Comparison of ENCODE assay signal across 1 cellular context in genomic region chr19:45630463-45630862, GRCh38.
TF ChIP-seq lines count a peak whose summit lies in the region.

No MANE protein-coding gene starts in this region.

TF ChIP-seq in HEK293, 187 proteins besides CTCF, POLR2A, EP300 and RAD21 (continued from another document and continues in another):
- TF ChIP-seq ZBTB6 (tag by site-specific recombination; IDR thresholded peaks at IDR 0.05): no peak
- no peak for TF ChIP-seq ZNF114 (tag by site-specific recombination; IDR thresholded peaks at IDR 0.05)
- no peak for TF ChIP-seq ZNF416 (tag by site-specific recombination; IDR thresholded peaks at IDR 0.05)
- TF ChIP-seq ZNF221 (tag by site-specific recombination; IDR thresholded peaks at IDR 0.05; ENCODE audit: borderline replicate concordance): no peak
- no peak for TF ChIP-seq OVOL3 (tag by site-specific recombination; IDR thresholded peaks at IDR 0.05)
- no peak for TF ChIP-seq ZNF670 (tag by site-specific recombination; IDR thresholded peaks at IDR 0.05; ENCODE audit: low read depth)
- no peak for TF ChIP-seq SALL2 (tag by site-specific recombination; IDR thresholded peaks at IDR 0.05; ENCODE audit: borderline replicate concordance)
- TF ChIP-seq HOXC10 (CRISPR knock-in tag; IDR thresholded peaks at IDR 0.05): no peak
- no peak for TF ChIP-seq MZF1 (tag by site-specific recombination; IDR thresholded peaks at IDR 0.05; ENCODE audit: borderline replicate concordance)
- no peak for TF ChIP-seq ZNF626 (tag by site-specific recombination; IDR thresholded peaks at IDR 0.05)
- no peak for TF ChIP-seq ZNF549 (tag by site-specific recombination; IDR thresholded peaks at IDR 0.05)
- no peak for TF ChIP-seq MEIS1 (CRISPR knock-in tag; IDR thresholded peaks at IDR 0.05; ENCODE audit: borderline replicate concordance)
- TF ChIP-seq ZNF645 (tag by site-specific recombination; IDR thresholded peaks at IDR 0.05): no peak
- TF ChIP-seq ZNF280D (tag by site-specific recombination; IDR thresholded peaks at IDR 0.05): no peak
- TF ChIP-seq ZBTB11 (tag by site-specific recombination; conservative IDR thresholded peaks at IDR 0.05; ENCODE audit: low read depth): no peak
- TF ChIP-seq ZIC2 (tag by site-specific recombination; IDR thresholded peaks at IDR 0.05): no peak
- TF ChIP-seq PRDM10 (tag by site-specific recombination; IDR thresholded peaks at IDR 0.05): peak; percentile 88
- TF ChIP-seq ZBTB44 (tag by site-specific recombination; IDR thresholded peaks at IDR 0.05): 0 out of 2 replicates have a peak, but pooled peaks have one; percentile 60
- TF ChIP-seq ZNF600 (tag by site-specific recombination; IDR thresholded peaks at IDR 0.05): no peak
- TF ChIP-seq TSHZ1 (tag by site-specific recombination; IDR thresholded peaks at IDR 0.05; ENCODE audit: borderline replicate concordance): no peak
- no peak for TF ChIP-seq ZNF791 (tag by site-specific recombination; IDR thresholded peaks at IDR 0.05)
- TF ChIP-seq HIC1 (tag by site-specific recombination; IDR thresholded peaks at IDR 0.05): peak; percentile 79
- no peak for TF ChIP-seq ZFP3 (tag by site-specific recombination; IDR thresholded peaks at IDR 0.05; ENCODE audit: low read depth)
- TF ChIP-seq SETDB1 (IDR thresholded peaks at IDR 0.05; ENCODE audit: insufficient read length, low read length): no peak
- TF ChIP-seq ZNF239 (tag by site-specific recombination; IDR thresholded peaks at IDR 0.05): no peak
- TF ChIP-seq ZXDB (tag by site-specific recombination; IDR thresholded peaks at IDR 0.05): peak; percentile 32; the same call in 1 of the 2 replicates
- TF ChIP-seq ZNF426 (tag by site-specific recombination; IDR thresholded peaks at IDR 0.05): no peak
- TF ChIP-seq ZNF223 (tag by site-specific recombination; IDR thresholded peaks at IDR 0.05): no peak
- no peak for TF ChIP-seq ZNF623 (tag by site-specific recombination; IDR thresholded peaks at IDR 0.05)
- TF ChIP-seq ZNF24 (tag by site-specific recombination; IDR thresholded peaks at IDR 0.05): peak; percentile 95
- TF ChIP-seq ZNF529 (tag by site-specific recombination; IDR thresholded peaks at IDR 0.05; ENCODE audit: insufficient replicate concordance): no peak
- TF ChIP-seq ZNF366 (tag by site-specific recombination; conservative IDR thresholded peaks at IDR 0.05): peak; percentile 87
- peak; percentile 75 for TF ChIP-seq YY2 (tag by site-specific recombination; IDR thresholded peaks at IDR 0.05)
- TF ChIP-seq ZNF449 (tag by site-specific recombination; IDR thresholded peaks at IDR 0.05): no peak
- TF ChIP-seq ZNF830 (tag by site-specific recombination; IDR thresholded peaks at IDR 0.05; ENCODE audit: low read depth): no peak
- TF ChIP-seq BCL11A (tag by site-specific recombination; IDR thresholded peaks at IDR 0.05; ENCODE audit: low read depth): peak; percentile 52; the same call in 1 of the 2 replicates
- no peak for TF ChIP-seq ZNF837 (tag by site-specific recombination; IDR thresholded peaks at IDR 0.05)
- no peak for TF ChIP-seq MYNN (tag by site-specific recombination; IDR thresholded peaks at IDR 0.05; ENCODE audit: borderline replicate concordance)
- no peak for TF ChIP-seq REPIN1 (tag by site-specific recombination; IDR thresholded peaks at IDR 0.05; ENCODE audit: low read depth)
